17 cellular contexts compared by ENCODE assay signal in the genomic region with DNA sequence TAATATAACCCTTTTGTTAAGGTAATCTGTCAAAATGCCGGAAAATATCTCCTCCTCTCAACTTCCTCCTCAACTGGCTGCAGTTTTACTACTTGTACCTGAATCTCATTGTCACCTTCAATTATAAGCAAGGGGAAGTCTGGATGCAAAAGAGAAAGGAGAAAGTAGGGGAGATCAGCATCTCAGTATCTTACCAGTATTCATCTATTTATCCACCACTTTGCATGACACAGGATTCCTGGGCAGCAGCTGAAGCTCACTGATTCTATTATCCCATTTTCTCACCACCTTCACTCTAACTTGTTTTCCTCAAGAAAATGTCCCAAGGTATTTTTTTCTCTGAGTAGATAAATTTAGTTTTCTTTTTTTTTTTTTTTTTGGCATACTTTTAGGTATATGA.
DNase-seq lines count a peak whose midpoint lies in the region; ATAC-seq and TF ChIP-seq lines count a peak whose summit lies in the region.
"Had no signal": no experiment of that assay in that cellular context is flagged by ENCODE, and none has a peak within 500 bp of the region (broad histone marks: within the 10 kb centered on the region; RNA-seq: fewer than 3 reads in every experiment).

No MANE protein-coding gene starts in this region.

- no peak overlapping the region for H2AK5ac ChIP-seq in H9 (ENCODE audit: insufficient read length, low read length)

- no peaks in the 10 kb centered on the region for H3K27me3 ChIP-seq in H9 (ENCODE audit: insufficient read depth, low read length)
- no peaks in the 10 kb centered on the region for H3K27me3 ChIP-seq in iPS DF 6.9 (ENCODE audit: control insufficient read depth, insufficient read depth, low read length)

- H3K23me2 ChIP-seq in H9 (ENCODE audit: insufficient read length, low read depth, low read length, poor library complexity, severe bottlenecking) = no peaks in the 10 kb centered on the region

- H3K27me3 Mint-ChIP-seq in H9 (ENCODE audit: low read depth) (no peaks in the 10 kb centered on the region), WTC11 (ENCODE audit: low read depth) (no peaks in the 10 kb centered on the region)
- no peaks in the 10 kb centered on the region for H3K27me3 Mint-ChIP-seq in activated naive CD4-positive, alpha-beta T cell treated with anti-CD3 and anti-CD28 coated beads, Interleukin-2, amount 10 ng/mL, durations not matched to agents 7 days and 5 days
- H3K27me3 Mint-ChIP-seq: B cell; CD4-positive, alpha-beta T cell had no signal

- H4K5ac ChIP-seq in H9 (ENCODE audit: insufficient read length, low read depth, low read length) = no peak overlapping the region

- H4K8ac ChIP-seq in H9 (replicated peaks; ENCODE audit: insufficient read length, low read depth, low read length) = no peak overlapping the region

- H3K4ac ChIP-seq in H9 (ENCODE audit: low read depth, low read length) = no peak overlapping the region

- no peak overlapping the region for H3K9ac ChIP-seq in H9 (ENCODE audit: extremely low read depth, insufficient read length, low read length)
- H3K9ac ChIP-seq: KMS-11 had no signal

- H2AFZ ChIP-seq in H9 (ENCODE audit: low read length) = no peak overlapping the region

- TF ChIP-seq CTCF in H9 (conservative IDR thresholded peaks at IDR 0.05) = no peak
- no peak for TF ChIP-seq CTCF in WTC11 (IDR thresholded peaks at IDR 0.05)

- no CpG with 5 or more reads among the region's 1 CpG for WGBS in H9 (ENCODE audit: extremely low coverage, insufficient read length, low lambda C conversion rate)
- no CpG with 5 or more reads among the region's 1 CpG for WGBS in iPS DF 6.9 (ENCODE audit: insufficient coverage, insufficient read length)

- no peaks in the 10 kb centered on the region for H3K79me1 ChIP-seq in H9 (ENCODE audit: insufficient read depth, low read depth, low read length, poor library complexity, severe bottlenecking)

- no peak overlapping the region for H3K56ac ChIP-seq in H9 (ENCODE audit: insufficient read length, low read depth, low read length)

- no peak overlapping the region for H3K23ac ChIP-seq in H9 (ENCODE audit: insufficient read length, low read depth, low read length)

- H3K36me3 Mint-ChIP-seq in H9 (ENCODE audit: insufficient read depth in 1 of 3, low read depth in 3 of 3) = peaks cover 0 to 10% (median 5%) of the 10 kb centered on the region in 3 experiments; a peak in 4 of 7 replicates
- H3K36me3 Mint-ChIP-seq in WTC11 = peaks cover 12% of the 10 kb centered on the region
- H3K36me3 Mint-ChIP-seq in activated naive CD4-positive, alpha-beta T cell treated with anti-CD3 and anti-CD28 coated beads, Interleukin-2, amount 10 ng/mL, durations not matched to agents 7 days and 5 days = no peaks in the 10 kb centered on the region

- CTCF ChIA-PET in WTC11 (lab: Charles Lee) = interaction anchor here (0.8 kb wide), 1 partner anchor 755 kb away, joined by 3 read pairs; no protein-coding TSS in a partner anchor
- CTCF ChIA-PET in activated naive CD4-positive, alpha-beta T cell treated with anti-CD3 and anti-CD28 coated beads, Interleukin-2, amount 10 ng/mL, durations not matched to agents 7 days and 5 days (lab: Charles Lee) = no interaction called here

- H3K18ac ChIP-seq in H9 (ENCODE audit: insufficient read length, low read depth, low read length) = no peak overlapping the region

- H3K14ac ChIP-seq in H9 (ENCODE audit: insufficient read depth, low read length) = no peak overlapping the region

- POLR2A ChIA-PET in WTC11 (lab: Charles Lee) = no interaction called here

- H3K4me3 ChIP-seq in iPS DF 6.9 (ENCODE audit: low read length) = no peak overlapping the region
- H3K4me3 ChIP-seq: GM12878 had no signal

- H2BK15ac ChIP-seq in H9 (ENCODE audit: low read depth, low read length) = no peak overlapping the region

- H3K4me2 ChIP-seq in H9 (ENCODE audit: insufficient read depth, insufficient read length, low read length) = no peak overlapping the region
- H3K4me2 ChIP-seq: KMS-11 had no signal

- ATAC-seq in WTC11 (peak; percentile 97), GM19351 (IDR thresholded peaks at IDR 0.05; ENCODE audit: unreplicated experiment) (no peak), esophagus mucosa (no peak)
- ATAC-seq: HCT116, HepG2 had no signal

- no peak overlapping the region for H3T11ph ChIP-seq in H9 (ENCODE audit: low read length)

- no peak overlapping the region for H4K91ac ChIP-seq in H9 (ENCODE audit: insufficient read length, low read depth, low read length)

- H3K36me3 ChIP-seq in iPS DF 6.9 (ENCODE audit: control insufficient read depth, insufficient read depth, low read length) = no peaks in the 10 kb centered on the region

- no peak overlapping the region for H2BK12ac ChIP-seq in H9 (ENCODE audit: insufficient read length, low read depth, low read length)

- DNase-seq in H9 (no peak), WTC11 (ENCODE audit: low spot score) (no peak), iPS DF 6.9 (ENCODE audit: low read depth, low spot score) (peak; percentile 25), GDM1 (lab: John Stamatoyannopoulos, UW) (no peak)
- DNase-seq in activated naive CD4-positive, alpha-beta T cell treated with anti-CD3 and anti-CD28 coated beads, Interleukin-2, amount 10 ng/mL, durations not matched to agents 7 days and 5 days = no peak
- DNase-seq: C1 segment of cervical spinal cord; Calu3; CD4-positive, alpha-beta T cell; DMS 273 treated with DMSO at 0.1 percent for 48 hours; GOT3 had no signal

- H3K9me3 Mint-ChIP-seq in H9 (peaks cover 0 to 3% of the 10 kb centered on the region in 2 experiments; a peak in 3 of 5 replicates), WTC11 (peaks cover 17% of the 10 kb centered on the region)
- peaks cover 3% of the 10 kb centered on the region for H3K9me3 Mint-ChIP-seq in activated naive CD4-positive, alpha-beta T cell treated with anti-CD3 and anti-CD28 coated beads, Interleukin-2, amount 10 ng/mL, durations not matched to agents 7 days and 5 days
- H3K9me3 Mint-ChIP-seq: CD4-positive, alpha-beta T cell had no signal

- H3K9me3 ChIP-seq in H9 (ENCODE audit: control insufficient read depth, low read depth, low read length) = no peaks in the 10 kb centered on the region
- no peaks in the 10 kb centered on the region for H3K9me3 ChIP-seq in iPS DF 6.9 (ENCODE audit: control insufficient read depth, insufficient read depth, low read length)

- H2BK20ac ChIP-seq in H9 (ENCODE audit: low read depth, low read length, poor library complexity, severe bottlenecking) = no peak overlapping the region

- H3K4me3 Mint-ChIP-seq in H9 (no peak overlapping the region), WTC11 (peak overlapping the region; percentile 34; the same call in 1 of the 2 replicates)
- H3K4me3 Mint-ChIP-seq in activated naive CD4-positive, alpha-beta T cell treated with anti-CD3 and anti-CD28 coated beads, Interleukin-2, amount 10 ng/mL, durations not matched to agents 7 days and 5 days = no peak overlapping the region
- H3K4me3 Mint-ChIP-seq: B cell; CD4-positive, alpha-beta T cell had no signal

- H4K20me1 ChIP-seq in H9 (ENCODE audit: control insufficient read depth, insufficient read depth, insufficient read length) = no peaks in the 10 kb centered on the region

- H2BK120ac ChIP-seq in H9 (ENCODE audit: low read depth, low read length, poor library complexity, severe bottlenecking) = no peak overlapping the region

- H3K4me1 Mint-ChIP-seq in H9 = peaks cover 18 to 24% of the 10 kb centered on the region in 2 experiments
- H3K4me1 Mint-ChIP-seq in WTC11 = peaks cover 20% of the 10 kb centered on the region
- H3K4me1 Mint-ChIP-seq in activated naive CD4-positive, alpha-beta T cell treated with anti-CD3 and anti-CD28 coated beads, Interleukin-2, amount 10 ng/mL, durations not matched to agents 7 days and 5 days = no peaks in the 10 kb centered on the region
- H3K4me1 Mint-ChIP-seq: B cell had no signal

- no peak overlapping the region for H2BK5ac ChIP-seq in H9 (ENCODE audit: insufficient read length, low read length)

- H3K79me2 ChIP-seq in H9 (ENCODE audit: insufficient read depth, low read length) = no peaks in the 10 kb centered on the region

- H3K27ac ChIP-seq in H9 (ENCODE audit: insufficient read length, low read depth, low read length) (no peak overlapping the region), iPS DF 6.9 (ENCODE audit: low read length) (no peak overlapping the region)
- H3K27ac ChIP-seq: KMS-11 had no signal

- H3K27ac Mint-ChIP-seq in H9 (peak overlapping the region in 2 of 3 experiments; percentile 94 to 97; a peak in 4 of 7 replicates), WTC11 (peak overlapping the region; percentile 98)
- no peak overlapping the region for H3K27ac Mint-ChIP-seq in activated naive CD4-positive, alpha-beta T cell treated with anti-CD3 and anti-CD28 coated beads, Interleukin-2, amount 10 ng/mL, durations not matched to agents 7 days and 5 days
- H3K27ac Mint-ChIP-seq: B cell; CD4-positive, alpha-beta T cell had no signal

- H3K4me1 ChIP-seq in H9 (ENCODE audit: insufficient read depth, low read length) (no peaks in the 10 kb centered on the region; the same call in 1 of the 2 replicates), iPS DF 6.9 (ENCODE audit: control insufficient read depth, insufficient read depth, low read length) (no peaks in the 10 kb centered on the region)

TF ChIP-seq in WTC11, 78 proteins besides CTCF, POLR2A, EP300 and RAD21:
- TF ChIP-seq TEAD1 (CRISPR knock-in tag; IDR thresholded peaks at IDR 0.05) = peak; percentile 40; the same call in 1 of the 2 replicates
- TF ChIP-seq, protein P1, sequence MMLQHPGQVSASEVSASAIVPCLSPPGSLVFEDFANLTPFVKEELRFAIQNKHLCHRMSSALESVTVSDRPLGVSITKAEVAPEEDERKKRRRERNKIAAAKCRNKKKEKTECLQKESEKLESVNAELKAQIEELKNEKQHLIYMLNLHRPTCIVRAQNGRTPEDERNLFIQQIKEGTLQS (CRISPR knock-in tag; conservative IDR thresholded peaks at IDR 0.05) = no peak
